In the genomic region with DNA sequence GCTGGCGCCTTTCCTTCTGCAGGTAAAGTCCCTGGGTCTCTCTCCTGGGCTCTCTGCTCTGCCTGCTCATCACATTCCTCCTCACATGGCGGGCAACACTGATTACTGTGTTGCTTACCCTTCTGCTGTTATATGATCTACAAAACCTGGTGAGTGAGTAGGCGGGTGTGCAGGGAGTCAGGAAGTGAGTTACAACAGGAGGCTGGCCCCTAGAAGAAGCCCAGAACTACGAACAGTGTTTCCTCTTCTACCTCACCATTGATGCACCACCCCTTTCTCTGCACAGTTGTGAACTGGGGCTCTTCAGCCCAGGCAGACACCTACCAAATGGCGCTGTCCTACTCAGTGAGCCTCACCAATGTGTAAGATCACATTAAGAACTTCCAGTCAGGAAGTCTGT, we compare ENCODE assay signal across 9 cellular contexts. TPM values are rescaled to one million over a fixed set of nuclear protein-coding genes. Genes with fewer than 3 reads are reported as not detected.
DNase-seq lines count a peak whose midpoint lies in the region; ATAC-seq, FAIRE-seq and TF ChIP-seq lines count a peak whose summit lies in the region.
"Had no signal": no experiment of that assay in that cellular context is flagged by ENCODE, and none has a peak within 500 bp of the region (broad histone marks: within the 10 kb centered on the region; RNA-seq: fewer than 3 reads in every experiment).

No MANE protein-coding gene starts in this region.

- no peak for DNase-seq in GM12892 (ENCODE audit: insufficient read length)
- DNase-seq in activated CD4-positive, alpha-beta T cell treated with anti-CD3 and anti-CD28 coated beads, Interleukin-2, amount 10 ng/mL, durations not matched to agents 24 days and 14 days = peak; percentile 71
- no peak for DNase-seq in HepG2 (ENCODE audit: low spot score)
- DNase-seq in Ammon's horn (ENCODE audit: low spot score) = no peak
- no peak for DNase-seq in G401 (ENCODE audit: low spot score)
- no peak for DNase-seq in nucleus accumbens (lab: John Stamatoyannopoulos, UW)
- DNase-seq: NCI-H2029 treated with DMSO at 0.1 percent for 48 hours had no signal

- WGBS in HepG2 (ENCODE audit: low lambda C conversion rate) = 82% methylated on average over 5 of the region's 5 CpGs

- H3K4me3 Mint-ChIP-seq in activated CD4-positive, alpha-beta T cell treated with anti-CD3 and anti-CD28 coated beads, Interleukin-2, amount 10 ng/mL, durations not matched to agents 24 days and 14 days = peak overlapping the region; percentile 20

- TF ChIP-seq CTCF in HepG2 (CRISPR knock-in tag; IDR thresholded peaks at IDR 0.05) = no peak

- intact Hi-C loops in activated CD4-positive, alpha-beta T cell treated with anti-CD3 and anti-CD28 coated beads, Interleukin-2, amount 10 ng/mL, durations not matched to agents 24 days and 14 days (cut with micrococcal nuclease) = no loop called here
- intact Hi-C loops in HepG2 (cut with micrococcal nuclease; ENCODE audit: unreplicated experiment) = no loop called here

- FAIRE-seq in GM12892 (lab: Jason Lieb, UNC) = peak; percentile 44
- no peak for FAIRE-seq in HepG2 (lab: Jason Lieb, UNC)

- POLR2A ChIA-PET in HepG2 (lab: Yijun Ruan, JAX) = interaction anchor here (1.3 kb wide), 1 partner anchor 14 kb away, joined by 4 read pairs; a partner anchor contains a TSS

- no peak overlapping the region for H2AFZ ChIP-seq in HepG2 (ENCODE audit: low read length)

- H3K27ac Mint-ChIP-seq in activated CD4-positive, alpha-beta T cell treated with anti-CD3 and anti-CD28 coated beads, Interleukin-2, amount 10 ng/mL, durations not matched to agents 24 days and 14 days = peak overlapping the region; percentile 54

- TF ChIP-seq POLR2A in GM12892 (IDR thresholded peaks at IDR 0.05; ENCODE audit: low read depth, low read length) = no peak
- no peak for TF ChIP-seq POLR2A in HepG2 (IDR thresholded peaks at IDR 0.05; ENCODE audit: insufficient read depth in 1 of 2, low read depth in 2 of 2, low read length in 2 of 2)

- H3K27me3 Mint-ChIP-seq in activated CD4-positive, alpha-beta T cell treated with anti-CD3 and anti-CD28 coated beads, Interleukin-2, amount 10 ng/mL, durations not matched to agents 24 days and 14 days = no peaks in the 10 kb centered on the region

- no peak for TF ChIP-seq EP300 in HepG2 (IDR thresholded peaks at IDR 0.05; ENCODE audit: low read depth in 2 of 2, low read length in 2 of 2)
- no peak for TF ChIP-seq EP300 in HepG2 (CRISPR knock-in tag; IDR thresholded peaks at IDR 0.05; ENCODE audit: borderline replicate concordance)

- H3K4me1 Mint-ChIP-seq in activated CD4-positive, alpha-beta T cell treated with anti-CD3 and anti-CD28 coated beads, Interleukin-2, amount 10 ng/mL, durations not matched to agents 24 days and 14 days = peaks cover 17% of the 10 kb centered on the region

- no peak overlapping the region for H3K27ac ChIP-seq in HepG2 (ENCODE audit: extremely low read length, insufficient read depth, low read length)
- H3K27ac ChIP-seq: VCaP had no signal

- no peak overlapping the region for H3K4me3 ChIP-seq in HepG2 (replicated peaks in 1 of 3; ENCODE audit: insufficient read depth in 1 of 3, low read depth in 2 of 3, low read length in 3 of 3)

- H3K79me2 ChIP-seq in HepG2 (ENCODE audit: insufficient read depth, low read length) = no peaks in the 10 kb centered on the region

- BruUV-seq in HepG2 (replicated peaks; lab: Mats Ljungman, UMichigan) = no TSS peak

- H3K9me3 ChIP-seq in HepG2 (ENCODE audit: low read length) = no peaks in the 10 kb centered on the region

- ATAC-seq in HG02759 (IDR thresholded peaks at IDR 0.05; ENCODE audit: unreplicated experiment) (peak; percentile 38), HepG2 (peak; percentile 22; the same call in 2 of the 3 replicates)

- CTCF ChIA-PET in HepG2 (lab: Yijun Ruan, JAX; ENCODE audit: low intra/inter-chr PET ratio, low total read pairs) = no interaction called here

- TF ChIP-seq RAD21 in HepG2 (CRISPR knock-in tag; IDR thresholded peaks at IDR 0.05) = no peak

- peaks cover 9% of the 10 kb centered on the region for H3K36me3 Mint-ChIP-seq in activated CD4-positive, alpha-beta T cell treated with anti-CD3 and anti-CD28 coated beads, Interleukin-2, amount 10 ng/mL, durations not matched to agents 24 days and 14 days (ENCODE audit: low read depth)

- no peak overlapping the region for H3K9ac ChIP-seq in HepG2 (ENCODE audit: insufficient read depth, low read depth, low read length)

- no peaks in the 10 kb centered on the region for H3K9me3 Mint-ChIP-seq in activated CD4-positive, alpha-beta T cell treated with anti-CD3 and anti-CD28 coated beads, Interleukin-2, amount 10 ng/mL, durations not matched to agents 24 days and 14 days

- H3K4me2 ChIP-seq in HepG2 (ENCODE audit: low read depth, low read length) = no peak overlapping the region

- H3K4me1 ChIP-seq in HepG2 (ENCODE audit: insufficient read depth, low read length) = peaks cover 18% of the 10 kb centered on the region

- peaks cover 1 to 9% of the 10 kb centered on the region in 2 experiments; a peak in 2 of 5 replicates for H3K27me3 ChIP-seq in HepG2 (ENCODE audit: control insufficient read depth in 1 of 2, insufficient read depth in 2 of 2, low read length in 2 of 2)

- peaks cover 0 to 4% of the 10 kb centered on the region in 2 experiments; a peak in 3 of 5 replicates for H3K36me3 ChIP-seq in HepG2 (replicated peaks in 1 of 2; ENCODE audit: control insufficient read depth in 1 of 2, insufficient read depth in 2 of 2, low read length in 2 of 2)

- in situ Hi-C loops in HepG2 (cut with HindIII; ENCODE audit: extremely low pct_ligation_motif_present, low pct_unique_long_range_greater_than_20kb) (no loop called here), G401 (cut with HindIII; ENCODE audit: low sequenced_read_pairs) (no loop called here)

- no peaks in the 10 kb centered on the region for H4K20me1 ChIP-seq in HepG2 (ENCODE audit: insufficient read depth, low read length)

RNA-seq across cellular contexts. Expression of a gene that starts 4.9 kb away (rescaled TPM):
- 0.06 TPM for polyA plus RNA-seq in GM12892 (2012; ENCODE audit: missing spikeins)
- total RNA-seq in activated CD4-positive, alpha-beta T cell treated with anti-CD3 and anti-CD28 coated beads, Interleukin-2, amount 10 ng/mL, durations not matched to agents 24 days and 14 days = 0.09 TPM in 1 of 2 replicates, not detected in the other
- not detected in 2 replicates for total RNA-seq in HepG2 (2016; rRNA removed; fragmentation: Illumina TruSeq; extraction: Trizol)
- not detected in 2 replicates for total RNA-seq in HepG2 (2016; cell fraction: cytosol; rRNA removed; fragmentation: Illumina TruSeq; extraction: Trizol; ENCODE audit: low read depth)
- not detected in 2 replicates for total RNA-seq in HepG2 (2016; cell fraction: insoluble cytoplasmic fraction; rRNA removed; fragmentation: Illumina TruSeq; extraction: Trizol)
- not detected in 2 replicates for total RNA-seq in HepG2 (2016; cell fraction: membrane; rRNA removed; fragmentation: Illumina TruSeq; extraction: Trizol)
- total RNA-seq in HepG2 (2016; cell fraction: nucleus; rRNA removed; fragmentation: Illumina TruSeq; extraction: Trizol) = not detected in 2 replicates
- polyA plus RNA-seq in HepG2 (2011; rRNA removed) = 0.05 TPM in 1 of 2 replicates, not detected in the other
- polyA plus RNA-seq in HepG2 (2011; cell fraction: cytosol; rRNA removed) = 0.03 and 0.05 TPM in 2 replicates
- 0.03 and 0.10 TPM in 2 replicates for polyA plus RNA-seq in HepG2 (2011; cell fraction: nucleus; rRNA removed)
- 0.05 and 0.15 TPM in 2 replicates for polyA plus RNA-seq in HepG2 (2012)
- not detected in 2 replicates for polyA plus RNA-seq in HepG2 (2016; cell fraction: cytosol; fragmentation: Illumina TruSeq; extraction: Trizol; ENCODE audit: low read depth)
- 0.04 TPM in 1 of 2 replicates, not detected in the other for polyA plus RNA-seq in HepG2 (2016; cell fraction: insoluble cytoplasmic fraction; fragmentation: Illumina TruSeq; extraction: Trizol; ENCODE audit: low read depth)
- not detected in 2 replicates for polyA plus RNA-seq in HepG2 (2016; cell fraction: membrane; fragmentation: Illumina TruSeq; extraction: Trizol; ENCODE audit: low read depth)
- polyA plus RNA-seq in HepG2 (2016; cell fraction: nucleus; fragmentation: Illumina TruSeq; extraction: Trizol; ENCODE audit: insufficient read depth, low read depth) = not detected in 2 replicates
- 0.04 and 0.12 TPM in 2 replicates for polyA minus RNA-seq in HepG2 (2011; rRNA and poly(A)+ RNA removed; ENCODE audit: low replicate concordance)
- polyA minus RNA-seq in HepG2 (2011; cell fraction: cytosol; rRNA and poly(A)+ RNA removed) = not detected in 2 replicates
- polyA minus RNA-seq in HepG2 (2011; cell fraction: nucleus; rRNA and poly(A)+ RNA removed) = 0.12 TPM in 1 of 2 replicates, not detected in the other
- not detected in 2 replicates for total RNA-seq in G401 (2014; rRNA removed; shearing (Covaris generic))

RNA-seq across cellular contexts. Expression of a gene that starts 13.7 kb away (rescaled TPM):
- 41.4 TPM for polyA plus RNA-seq in GM12892 (2012; ENCODE audit: missing spikeins)
- total RNA-seq in activated CD4-positive, alpha-beta T cell treated with anti-CD3 and anti-CD28 coated beads, Interleukin-2, amount 10 ng/mL, durations not matched to agents 24 days and 14 days = 69.8 and 76.9 TPM in 2 replicates
- 32.4 and 39.7 TPM in 2 replicates for total RNA-seq in HepG2 (2016; rRNA removed; fragmentation: Illumina TruSeq; extraction: Trizol)
- 7.0 and 8.1 TPM in 2 replicates for total RNA-seq in HepG2 (2016; cell fraction: cytosol; rRNA removed; fragmentation: Illumina TruSeq; extraction: Trizol; ENCODE audit: low read depth)
- total RNA-seq in HepG2 (2016; cell fraction: insoluble cytoplasmic fraction; rRNA removed; fragmentation: Illumina TruSeq; extraction: Trizol) = 30.4 and 41.7 TPM in 2 replicates
- total RNA-seq in HepG2 (2016; cell fraction: membrane; rRNA removed; fragmentation: Illumina TruSeq; extraction: Trizol) = 12.6 and 13.2 TPM in 2 replicates
- total RNA-seq in HepG2 (2016; cell fraction: nucleus; rRNA removed; fragmentation: Illumina TruSeq; extraction: Trizol) = 35.3 and 44.2 TPM in 2 replicates
- 40.0 and 41.1 TPM in 2 replicates for polyA plus RNA-seq in HepG2 (2011; rRNA removed)
- polyA plus RNA-seq in HepG2 (2011; cell fraction: cytosol; rRNA removed) = 25.8 and 29.7 TPM in 2 replicates
- polyA plus RNA-seq in HepG2 (2011; cell fraction: nucleus; rRNA removed) = 108 and 113 TPM in 2 replicates
- 14.8 and 23.9 TPM in 2 replicates for polyA plus RNA-seq in HepG2 (2012)
- polyA plus RNA-seq in HepG2 (2016; cell fraction: cytosol; fragmentation: Illumina TruSeq; extraction: Trizol; ENCODE audit: low read depth) = 5.7 and 6.0 TPM in 2 replicates
- polyA plus RNA-seq in HepG2 (2016; cell fraction: insoluble cytoplasmic fraction; fragmentation: Illumina TruSeq; extraction: Trizol; ENCODE audit: low read depth) = 31.9 and 37.6 TPM in 2 replicates
- polyA plus RNA-seq in HepG2 (2016; cell fraction: membrane; fragmentation: Illumina TruSeq; extraction: Trizol; ENCODE audit: low read depth) = 9.1 and 10.6 TPM in 2 replicates
- 101 and 108 TPM in 2 replicates for polyA plus RNA-seq in HepG2 (2016; cell fraction: nucleus; fragmentation: Illumina TruSeq; extraction: Trizol; ENCODE audit: insufficient read depth, low read depth)
- 38.1 and 65.7 TPM in 2 replicates for polyA minus RNA-seq in HepG2 (2011; rRNA and poly(A)+ RNA removed; ENCODE audit: low replicate concordance)
- polyA minus RNA-seq in HepG2 (2011; cell fraction: cytosol; rRNA and poly(A)+ RNA removed) = 8.6 and 9.5 TPM in 2 replicates
- polyA minus RNA-seq in HepG2 (2011; cell fraction: nucleus; rRNA and poly(A)+ RNA removed) = 99.7 and 101 TPM in 2 replicates
- 46.3 and 60.7 TPM in 2 replicates for total RNA-seq in G401 (2014; rRNA removed; shearing (Covaris generic))

RNA-seq across cellular contexts. Expression of a gene that starts 14.1 kb away (rescaled TPM):
- 308 TPM for polyA plus RNA-seq in GM12892 (2012; ENCODE audit: missing spikeins)
- total RNA-seq in activated CD4-positive, alpha-beta T cell treated with anti-CD3 and anti-CD28 coated beads, Interleukin-2, amount 10 ng/mL, durations not matched to agents 24 days and 14 days = 239 and 242 TPM in 2 replicates
- 171 and 261 TPM in 2 replicates for total RNA-seq in HepG2 (2016; rRNA removed; fragmentation: Illumina TruSeq; extraction: Trizol)
- total RNA-seq in HepG2 (2016; cell fraction: cytosol; rRNA removed; fragmentation: Illumina TruSeq; extraction: Trizol; ENCODE audit: low read depth) = 72.5 and 84.0 TPM in 2 replicates
- total RNA-seq in HepG2 (2016; cell fraction: insoluble cytoplasmic fraction; rRNA removed; fragmentation: Illumina TruSeq; extraction: Trizol) = 177 and 247 TPM in 2 replicates
- 130 and 144 TPM in 2 replicates for total RNA-seq in HepG2 (2016; cell fraction: membrane; rRNA removed; fragmentation: Illumina TruSeq; extraction: Trizol)
- total RNA-seq in HepG2 (2016; cell fraction: nucleus; rRNA removed; fragmentation: Illumina TruSeq; extraction: Trizol) = 79.4 and 94.6 TPM in 2 replicates
- 336 and 405 TPM in 2 replicates for polyA plus RNA-seq in HepG2 (2011; rRNA removed)
- 342 and 365 TPM in 2 replicates for polyA plus RNA-seq in HepG2 (2011; cell fraction: cytosol; rRNA removed)
- polyA plus RNA-seq in HepG2 (2011; cell fraction: nucleus; rRNA removed) = 199 and 247 TPM in 2 replicates
- 218 and 250 TPM in 2 replicates for polyA plus RNA-seq in HepG2 (2012)
- 85.4 and 96.6 TPM in 2 replicates for polyA plus RNA-seq in HepG2 (2016; cell fraction: cytosol; fragmentation: Illumina TruSeq; extraction: Trizol; ENCODE audit: low read depth)
- polyA plus RNA-seq in HepG2 (2016; cell fraction: insoluble cytoplasmic fraction; fragmentation: Illumina TruSeq; extraction: Trizol; ENCODE audit: low read depth) = 442 and 448 TPM in 2 replicates
- 162 and 177 TPM in 2 replicates for polyA plus RNA-seq in HepG2 (2016; cell fraction: membrane; fragmentation: Illumina TruSeq; extraction: Trizol; ENCODE audit: low read depth)
- 253 and 259 TPM in 2 replicates for polyA plus RNA-seq in HepG2 (2016; cell fraction: nucleus; fragmentation: Illumina TruSeq; extraction: Trizol; ENCODE audit: insufficient read depth, low read depth)
- polyA minus RNA-seq in HepG2 (2011; rRNA and poly(A)+ RNA removed; ENCODE audit: low replicate concordance) = 377 and 396 TPM in 2 replicates
- polyA minus RNA-seq in HepG2 (2011; cell fraction: cytosol; rRNA and poly(A)+ RNA removed) = 101 and 112 TPM in 2 replicates
- 59.6 and 63.5 TPM in 2 replicates for polyA minus RNA-seq in HepG2 (2011; cell fraction: nucleus; rRNA and poly(A)+ RNA removed)
- 234 and 289 TPM in 2 replicates for total RNA-seq in G401 (2014; rRNA removed; shearing (Covaris generic))

RNA-seq across cellular contexts. Expression of a gene that starts 20.4 kb away (rescaled TPM):
- polyA plus RNA-seq in GM12892 (2012; ENCODE audit: missing spikeins) = 26.1 TPM
- total RNA-seq in activated CD4-positive, alpha-beta T cell treated with anti-CD3 and anti-CD28 coated beads, Interleukin-2, amount 10 ng/mL, durations not matched to agents 24 days and 14 days = 29.5 and 30.7 TPM in 2 replicates
- 31.9 and 33.4 TPM in 2 replicates for total RNA-seq in HepG2 (2016; rRNA removed; fragmentation: Illumina TruSeq; extraction: Trizol)
- 16.4 and 18.3 TPM in 2 replicates for total RNA-seq in HepG2 (2016; cell fraction: cytosol; rRNA removed; fragmentation: Illumina TruSeq; extraction: Trizol; ENCODE audit: low read depth)
- 32.1 and 34.6 TPM in 2 replicates for total RNA-seq in HepG2 (2016; cell fraction: insoluble cytoplasmic fraction; rRNA removed; fragmentation: Illumina TruSeq; extraction: Trizol)
- total RNA-seq in HepG2 (2016; cell fraction: membrane; rRNA removed; fragmentation: Illumina TruSeq; extraction: Trizol) = 32.6 and 39.7 TPM in 2 replicates
- total RNA-seq in HepG2 (2016; cell fraction: nucleus; rRNA removed; fragmentation: Illumina TruSeq; extraction: Trizol) = 20.8 and 28.1 TPM in 2 replicates
- polyA plus RNA-seq in HepG2 (2011; rRNA removed) = 47.0 and 54.5 TPM in 2 replicates
- 40.6 and 41.5 TPM in 2 replicates for polyA plus RNA-seq in HepG2 (2011; cell fraction: cytosol; rRNA removed)
- polyA plus RNA-seq in HepG2 (2011; cell fraction: nucleus; rRNA removed) = 70.2 and 90.4 TPM in 2 replicates
- polyA plus RNA-seq in HepG2 (2012) = 30.3 and 35.7 TPM in 2 replicates
- 14.0 and 16.8 TPM in 2 replicates for polyA plus RNA-seq in HepG2 (2016; cell fraction: cytosol; fragmentation: Illumina TruSeq; extraction: Trizol; ENCODE audit: low read depth)
- polyA plus RNA-seq in HepG2 (2016; cell fraction: insoluble cytoplasmic fraction; fragmentation: Illumina TruSeq; extraction: Trizol; ENCODE audit: low read depth) = 40.6 and 44.1 TPM in 2 replicates
- 24.7 and 35.2 TPM in 2 replicates for polyA plus RNA-seq in HepG2 (2016; cell fraction: membrane; fragmentation: Illumina TruSeq; extraction: Trizol; ENCODE audit: low read depth)
- 61.7 and 72.0 TPM in 2 replicates for polyA plus RNA-seq in HepG2 (2016; cell fraction: nucleus; fragmentation: Illumina TruSeq; extraction: Trizol; ENCODE audit: insufficient read depth, low read depth)
- polyA minus RNA-seq in HepG2 (2011; rRNA and poly(A)+ RNA removed; ENCODE audit: low replicate concordance) = 63.2 and 70.8 TPM in 2 replicates
- 16.6 and 21.8 TPM in 2 replicates for polyA minus RNA-seq in HepG2 (2011; cell fraction: cytosol; rRNA and poly(A)+ RNA removed)
- polyA minus RNA-seq in HepG2 (2011; cell fraction: nucleus; rRNA and poly(A)+ RNA removed) = 33.3 and 33.8 TPM in 2 replicates
- total RNA-seq in G401 (2014; rRNA removed; shearing (Covaris generic)) = 37.8 and 40.4 TPM in 2 replicates

RNA-seq across cellular contexts. Expression of a gene that starts 27.6 kb away (rescaled TPM):
- 21.1 TPM for polyA plus RNA-seq in GM12892 (2012; ENCODE audit: missing spikeins)
- total RNA-seq in activated CD4-positive, alpha-beta T cell treated with anti-CD3 and anti-CD28 coated beads, Interleukin-2, amount 10 ng/mL, durations not matched to agents 24 days and 14 days = 34.6 and 35.8 TPM in 2 replicates
- total RNA-seq in HepG2 (2016; rRNA removed; fragmentation: Illumina TruSeq; extraction: Trizol) = 9.5 and 12.8 TPM in 2 replicates
- total RNA-seq in HepG2 (2016; cell fraction: cytosol; rRNA removed; fragmentation: Illumina TruSeq; extraction: Trizol; ENCODE audit: low read depth) = 1.4 and 1.7 TPM in 2 replicates
- 10.8 and 12.7 TPM in 2 replicates for total RNA-seq in HepG2 (2016; cell fraction: insoluble cytoplasmic fraction; rRNA removed; fragmentation: Illumina TruSeq; extraction: Trizol)
- total RNA-seq in HepG2 (2016; cell fraction: membrane; rRNA removed; fragmentation: Illumina TruSeq; extraction: Trizol) = 1.9 and 3.0 TPM in 2 replicates
- total RNA-seq in HepG2 (2016; cell fraction: nucleus; rRNA removed; fragmentation: Illumina TruSeq; extraction: Trizol) = 16.2 and 17.5 TPM in 2 replicates
- polyA plus RNA-seq in HepG2 (2011; rRNA removed) = 11.0 and 16.9 TPM in 2 replicates
- 4.2 and 4.7 TPM in 2 replicates for polyA plus RNA-seq in HepG2 (2011; cell fraction: cytosol; rRNA removed)
- 48.7 and 52.6 TPM in 2 replicates for polyA plus RNA-seq in HepG2 (2011; cell fraction: nucleus; rRNA removed)
- 12.2 and 12.9 TPM in 2 replicates for polyA plus RNA-seq in HepG2 (2012)
- 0.97 and 1.2 TPM in 2 replicates for polyA plus RNA-seq in HepG2 (2016; cell fraction: cytosol; fragmentation: Illumina TruSeq; extraction: Trizol; ENCODE audit: low read depth)
- 7.4 and 7.8 TPM in 2 replicates for polyA plus RNA-seq in HepG2 (2016; cell fraction: insoluble cytoplasmic fraction; fragmentation: Illumina TruSeq; extraction: Trizol; ENCODE audit: low read depth)
- 1.8 and 2.2 TPM in 2 replicates for polyA plus RNA-seq in HepG2 (2016; cell fraction: membrane; fragmentation: Illumina TruSeq; extraction: Trizol; ENCODE audit: low read depth)
- polyA plus RNA-seq in HepG2 (2016; cell fraction: nucleus; fragmentation: Illumina TruSeq; extraction: Trizol; ENCODE audit: insufficient read depth, low read depth) = 29.9 and 31.5 TPM in 2 replicates
- polyA minus RNA-seq in HepG2 (2011; rRNA and poly(A)+ RNA removed; ENCODE audit: low replicate concordance) = 28.6 and 32.2 TPM in 2 replicates
- 10.2 and 12.2 TPM in 2 replicates for polyA minus RNA-seq in HepG2 (2011; cell fraction: cytosol; rRNA and poly(A)+ RNA removed)
- 30.5 and 40.9 TPM in 2 replicates for polyA minus RNA-seq in HepG2 (2011; cell fraction: nucleus; rRNA and poly(A)+ RNA removed)
- total RNA-seq in G401 (2014; rRNA removed; shearing (Covaris generic)) = 3.8 and 9.3 TPM in 2 replicates
